ENCODE assay signal across 8 cellular contexts in the genomic region with DNA sequence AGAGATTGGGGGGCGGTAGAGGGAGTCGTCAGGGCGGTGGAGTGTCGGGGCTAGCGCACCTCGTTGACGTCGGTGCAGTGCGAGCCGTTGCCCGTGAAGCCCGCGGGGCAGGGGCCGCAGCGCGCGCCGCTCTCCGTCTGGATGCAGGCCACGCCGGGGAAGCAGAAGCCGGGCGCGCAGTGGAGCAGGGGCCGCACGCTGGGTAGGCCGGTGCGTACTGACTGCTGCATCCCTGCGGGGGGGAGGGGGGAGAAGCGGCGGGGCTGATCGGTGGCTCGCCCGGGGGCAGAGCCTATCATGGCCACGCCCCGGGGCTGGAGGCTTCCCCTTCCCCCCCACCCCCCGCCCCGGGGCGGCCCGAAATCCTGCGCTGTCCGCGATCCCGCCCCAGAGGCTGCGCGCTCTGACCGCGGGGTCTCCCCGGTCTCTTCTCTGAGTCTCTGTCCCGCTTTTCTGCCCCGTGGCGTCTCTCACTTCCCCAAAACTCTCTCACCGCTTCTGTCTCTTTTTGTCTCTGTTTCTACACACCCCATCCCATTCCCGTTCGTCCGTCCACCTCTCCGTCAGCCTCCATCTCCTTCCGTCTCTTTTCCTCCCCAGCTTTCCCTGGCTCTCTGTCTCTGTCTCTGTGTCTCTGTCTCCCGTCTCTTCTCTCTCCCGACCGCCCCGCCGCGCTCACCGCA. TPM values are rescaled to one million over a fixed set of nuclear protein-coding genes. Genes with fewer than 3 reads are reported as not detected.
DNase-seq lines count a peak whose midpoint lies in the region; ATAC-seq and TF ChIP-seq lines count a peak whose summit lies in the region.

No MANE protein-coding gene starts in this region.

- peaks cover 11% of the 10 kb centered on the region; the same call in 1 of the 2 replicates for H4K20me1 ChIP-seq in IMR-90 (ENCODE audit: insufficient read depth, low read length)

- H3K4me1 ChIP-seq in ACC112 (ENCODE audit: control insufficient read depth, insufficient read depth, low read length, unreplicated experiment), result no peaks in the 10 kb centered on the region
- peaks cover 2% of the 10 kb centered on the region; the same call in 1 of the 2 replicates for H3K4me1 ChIP-seq in IMR-90 (ENCODE audit: control insufficient read depth, insufficient read depth, low read length)
- H3K4me1 ChIP-seq in thyroid gland, result peaks cover 14 to 44% of the 10 kb centered on the region in 2 donors

- H3K27me3 ChIP-seq in ACC112 (ENCODE audit: insufficient read depth, low read length), result peaks cover 43% of the 10 kb centered on the region
- H3K27me3 ChIP-seq in IMR-90 (ENCODE audit: control insufficient read depth, insufficient read depth, low read length), result peaks cover 74% of the 10 kb centered on the region
- peaks cover 38% of the 10 kb centered on the region for H3K27me3 ChIP-seq in thyroid gland

- peaks cover 38% of the 10 kb centered on the region for H3K4me1 Mint-ChIP-seq in activated naive CD4-positive, alpha-beta T cell treated with anti-CD3 and anti-CD28 coated beads, Interleukin-2, amount 10 ng/mL, durations not matched to agents 7 days and 5 days

- H3K14ac ChIP-seq in IMR-90 (replicated peaks; ENCODE audit: low read depth, low read length), result no peak overlapping the region

- no TSS peak for BruUV-seq in IMR-90 (replicated peaks; lab: Mats Ljungman, UMichigan)

- H2AK5ac ChIP-seq in IMR-90 (ENCODE audit: low read depth, low read length), result no peak overlapping the region

- no peaks in the 10 kb centered on the region for H3K9me3 Mint-ChIP-seq in activated naive CD4-positive, alpha-beta T cell treated with anti-CD3 and anti-CD28 coated beads, Interleukin-2, amount 10 ng/mL, durations not matched to agents 7 days and 5 days

- no peak overlapping the region for H2BK120ac ChIP-seq in IMR-90 (ENCODE audit: low read depth, low read length)

- no peak overlapping the region for H3K9ac ChIP-seq in IMR-90 (ENCODE audit: low read depth, low read length)

- H3K56ac ChIP-seq in IMR-90 (ENCODE audit: extremely low read depth, insufficient read depth, low read length), result no peak overlapping the region

- H3K4me3 Mint-ChIP-seq in activated naive CD4-positive, alpha-beta T cell treated with anti-CD3 and anti-CD28 coated beads, Interleukin-2, amount 10 ng/mL, durations not matched to agents 7 days and 5 days, result peak overlapping the region; percentile 23

- H3K9me1 ChIP-seq in IMR-90 (ENCODE audit: insufficient read depth, low read length), result no peaks in the 10 kb centered on the region

- peaks cover 3% of the 10 kb centered on the region for H3K36me3 Mint-ChIP-seq in activated naive CD4-positive, alpha-beta T cell treated with anti-CD3 and anti-CD28 coated beads, Interleukin-2, amount 10 ng/mL, durations not matched to agents 7 days and 5 days

- H3K36me3 ChIP-seq in ACC112 (ENCODE audit: insufficient read depth, low read length) (no peaks in the 10 kb centered on the region), IMR-90 (ENCODE audit: control insufficient read depth, insufficient read depth, low read length) (no peaks in the 10 kb centered on the region), thyroid gland (no peaks in the 10 kb centered on the region)

- H3K27me3 Mint-ChIP-seq in activated naive CD4-positive, alpha-beta T cell treated with anti-CD3 and anti-CD28 coated beads, Interleukin-2, amount 10 ng/mL, durations not matched to agents 7 days and 5 days, result no peaks in the 10 kb centered on the region

- no peak for TF ChIP-seq POLR2A in IMR-90 (IDR thresholded peaks at IDR 0.05; ENCODE audit: low read depth, low read length)
- TF ChIP-seq POLR2A in thyroid gland (IDR thresholded peaks at IDR 0.05), result no peak

- H4K8ac ChIP-seq in IMR-90 (ENCODE audit: low read depth in 2 of 2, low read length in 2 of 2), result no peak overlapping the region

- H3K79me1 ChIP-seq in IMR-90 (ENCODE audit: low read depth in 1 of 2, low read length in 2 of 2), result no peaks in the 10 kb centered on the region

- 0% methylated on average over 26 of the region's 65 CpGs; no CpG with 5 or more reads in 1 of the 2 experiments for WGBS in IMR-90 (ENCODE audit: extremely low coverage in 2 of 2, insufficient read length in 1 of 2), 2 experiments
- WGBS in thyroid gland, 2 donors, result 1 to 3% methylated on average over 27 to 30 of the region's 65 CpGs

- dilution Hi-C loops in IMR-90 (cut with HindIII; ENCODE audit: low sequenced_read_pairs, unreplicated experiment), result no loop called here

- H2AK9ac ChIP-seq in IMR-90 (replicated peaks; ENCODE audit: low read depth, low read length, poor library complexity), result no peak overlapping the region

- TF ChIP-seq RAD21 in IMR-90 (IDR thresholded peaks at IDR 0.05; ENCODE audit: low read length), result no peak

- H3K4me2 ChIP-seq in IMR-90 (ENCODE audit: low read depth, low read length), result peak overlapping the region; percentile 67

- H4K5ac ChIP-seq in IMR-90 (ENCODE audit: low read depth, low read length), result no peak overlapping the region

- H2AFZ ChIP-seq in ACC112 (ENCODE audit: low read length, unreplicated experiment), result peak overlapping the region; percentile 25
- peak overlapping the region; percentile 68 for H2AFZ ChIP-seq in IMR-90 (replicated peaks; ENCODE audit: low read length, poor library complexity)

- no peak overlapping the region for H4K91ac ChIP-seq in IMR-90 (ENCODE audit: insufficient read depth, low read depth, low read length)

- CTCF ChIA-PET in IMR-90 (lab: Yijun Ruan, JAX), result no interaction called here
- CTCF ChIA-PET in activated naive CD4-positive, alpha-beta T cell treated with anti-CD3 and anti-CD28 coated beads, Interleukin-2, amount 10 ng/mL, durations not matched to agents 7 days and 5 days (lab: Charles Lee), result no interaction called here

- H3K9me3 ChIP-seq in IMR-90 (ENCODE audit: control insufficient read depth, insufficient read depth, low read length) (peaks cover 4% of the 10 kb centered on the region), thyroid gland (no peaks in the 10 kb centered on the region)

- H3K4me3 ChIP-seq in ACC112 (ENCODE audit: low read depth, low read length) (peak overlapping the region; percentile 51), IMR-90 (ENCODE audit: insufficient read depth, low read depth, low read length) (peak overlapping the region; percentile 19; the same call in 1 of the 2 replicates), thyroid gland (replicated peaks in 1 of 3) (no peak overlapping the region)

- TF ChIP-seq CTCF in IMR-90 (conservative IDR thresholded peaks at IDR 0.05; ENCODE audit: low read depth, low read length), result no peak
- no peak for TF ChIP-seq CTCF in thyroid gland (IDR thresholded peaks at IDR 0.05)

- H3K18ac ChIP-seq in IMR-90 (ENCODE audit: low read depth, low read length), result no peak overlapping the region

- no peak overlapping the region for H2BK20ac ChIP-seq in IMR-90 (ENCODE audit: low read depth, low read length)

- no peak overlapping the region for H3K27ac ChIP-seq in ACC112 (ENCODE audit: low read depth, low read length)
- no peak overlapping the region for H3K27ac ChIP-seq in IMR-90 (ENCODE audit: insufficient read depth, low read length)
- H3K27ac ChIP-seq in thyroid gland, result no peak overlapping the region

- DNase-seq in IMR-90 (no peak), left kidney (ENCODE audit: low read depth, low spot score) (peak; percentile 66), thyroid gland (peak; percentile 23 to 33), A172 (ENCODE audit: low spot score) (no peak)
- peak; percentile 40 for DNase-seq in activated naive CD4-positive, alpha-beta T cell treated with anti-CD3 and anti-CD28 coated beads, Interleukin-2, amount 10 ng/mL, durations not matched to agents 7 days and 5 days

- no peak overlapping the region for H3K23ac ChIP-seq in IMR-90 (ENCODE audit: low read depth, low read length)

- no peak overlapping the region for H3K4ac ChIP-seq in IMR-90 (ENCODE audit: low read depth, low read length)

- no peak overlapping the region for H2BK15ac ChIP-seq in IMR-90 (ENCODE audit: low read depth, low read length)

- POLR2A ChIA-PET in IMR-90 (lab: Charles Lee; ENCODE audit: unreplicated experiment), result no interaction called here

- H2BK5ac ChIP-seq in IMR-90 (ENCODE audit: low read depth, low read length, poor library complexity, severe bottlenecking), result no peak overlapping the region

- ATAC-seq in IMR-90 (ENCODE audit: low read depth) (peak; percentile 45), GM21619 (IDR thresholded peaks at IDR 0.05; ENCODE audit: unreplicated experiment) (no peak), HG02870 (IDR thresholded peaks at IDR 0.05; ENCODE audit: unreplicated experiment) (no peak)

- peak overlapping the region; percentile 58 for H3K27ac Mint-ChIP-seq in activated naive CD4-positive, alpha-beta T cell treated with anti-CD3 and anti-CD28 coated beads, Interleukin-2, amount 10 ng/mL, durations not matched to agents 7 days and 5 days

- in situ Hi-C loops in IMR-90 (cut with MboI; ENCODE audit: low sequenced_read_pairs), result no loop called here

- H3K79me2 ChIP-seq in ACC112 (ENCODE audit: control insufficient read depth, insufficient read depth, low read length, unreplicated experiment), result no peaks in the 10 kb centered on the region

- intact Hi-C loops in IMR-90 (cut with micrococcal nuclease) (no loop called here), thyroid gland (cut with DNase I) (no loop called here)

TF ChIP-seq in IMR-90, 13 proteins besides CTCF, POLR2A, EP300 and RAD21 (continues in another document):
- TF ChIP-seq RCOR1 (IDR thresholded peaks at IDR 0.05; ENCODE audit: insufficient replicate concordance, low read length) (no peak), NFE2L2 (IDR thresholded peaks at IDR 0.05; ENCODE audit: low read depth, low read length) (no peak), SMC3 (IDR thresholded peaks at IDR 0.05; ENCODE audit: low read depth, low read length) (no peak), USF2 (IDR thresholded peaks at IDR 0.05; ENCODE audit: low read depth, low read length) (no peak)

RNA-seq across cellular contexts. Expression of gene COMP, which starts 1.1 kb away (rescaled TPM):
- total RNA-seq in IMR-90 (2012; rRNA removed), result under 0.01 TPM in 2 replicates
- 0.34 and 0.43 TPM in 2 replicates for polyA plus RNA-seq in IMR-90 (2012; rRNA removed)
- 0.16 and 0.34 TPM in 2 replicates for polyA plus RNA-seq in IMR-90 (2012; cell fraction: cytosol; rRNA removed)
- polyA plus RNA-seq in IMR-90 (2012; cell fraction: nucleus; rRNA removed; ENCODE audit: low replicate concordance), result 0.17 and 0.36 TPM in 2 replicates
- total RNA-seq in thyroid gland, result 10 to 100 TPM in 1 of 4 donors, 1 to 10 TPM in 1, under 1 TPM in 2; 0.33 to 33.3 (median 1.9) TPM
- total RNA-seq in A172 (2014; rRNA removed; shearing (Covaris generic)), result not detected in 2 replicates

RNA-seq across cellular contexts. Expression of gene UPF1, which starts 41.7 kb away (rescaled TPM):
- total RNA-seq in IMR-90 (2012; rRNA removed) (31.2 and 31.4 TPM in 2 replicates), thyroid gland (100 to 1,000 TPM in 1 of 4 donors, 10 to 100 TPM in 3; 56.7 to 122 (median 79.6) TPM)
- 39.2 and 50.3 TPM in 2 replicates for polyA plus RNA-seq in IMR-90 (2012; rRNA removed)
- 19.9 and 28.2 TPM in 2 replicates for polyA plus RNA-seq in IMR-90 (2012; cell fraction: cytosol; rRNA removed)
- 76.6 and 116 TPM in 2 replicates for polyA plus RNA-seq in IMR-90 (2012; cell fraction: nucleus; rRNA removed; ENCODE audit: low replicate concordance)
- total RNA-seq in A172 (2014; rRNA removed; shearing (Covaris generic)), result 40.3 and 56.4 TPM in 2 replicates

Comparison
In these comparisons a context has a peak if more than half of its experiments do, and no peak if none do; other contexts are left out.
1. H3K4me3 ChIP-seq: peak in ACC112 (single experiment) and IMR-90 (single experiment); none in thyroid gland (0 of 3).
2. DNase-seq: peak in activated naive CD4-positive, alpha-beta T cell treated with anti-CD3 and anti-CD28 coated beads, Interleukin-2, amount 10 ng/mL, durations not matched to agents 7 days and 5 days (single experiment), left kidney (single experiment) and thyroid gland (2 of 2); none in IMR-90 (single experiment) and A172 (single experiment).